18 cellular contexts compared by ENCODE assay signal in the genomic region with DNA sequence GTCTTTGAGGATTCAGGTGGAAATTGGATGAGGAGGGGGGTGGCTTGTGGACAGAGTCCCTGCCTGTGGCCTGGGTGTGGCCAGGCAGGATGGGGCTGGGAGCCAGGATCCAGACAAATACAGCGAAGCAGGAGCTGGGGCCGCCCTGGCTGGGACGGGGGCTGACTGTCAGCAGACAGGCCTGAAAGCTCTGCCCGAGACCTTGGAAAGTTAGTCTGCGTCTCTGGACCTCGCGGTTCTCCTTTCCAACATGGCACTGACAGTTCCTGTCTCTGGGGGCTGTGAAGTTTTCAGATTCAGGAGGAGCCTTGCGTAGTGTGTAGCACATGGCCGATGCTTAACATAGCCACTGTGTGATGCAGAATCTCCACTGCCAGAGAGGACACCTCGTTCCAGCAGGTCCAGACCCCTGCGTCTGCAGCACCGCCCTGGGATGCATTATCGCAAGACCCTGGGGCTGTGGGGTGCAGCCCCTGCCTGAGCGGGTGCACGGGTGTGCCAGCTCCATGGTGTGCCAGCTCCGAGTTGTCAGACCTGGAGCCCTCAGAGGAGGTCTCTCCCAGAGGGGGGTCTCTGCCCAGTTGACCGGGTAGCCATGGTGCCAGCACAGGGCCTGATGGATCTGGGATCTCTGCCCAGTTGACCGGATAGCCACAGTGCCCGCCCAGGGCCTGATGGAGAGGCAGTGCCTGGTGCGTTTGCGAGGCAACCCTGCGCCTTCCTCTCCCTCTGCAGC.
"Had no signal": no experiment of that assay in that cellular context is flagged by ENCODE, and none has a peak within 500 bp of the region (broad histone marks: within the 10 kb centered on the region; RNA-seq: fewer than 3 reads in every experiment).

No MANE protein-coding gene starts in this region.

- H3K27ac ChIP-seq: body of pancreas, epithelial cell of prostate, prostate gland, SJCRH30, WERI-Rb-1 had no signal

- DNase-seq: activated CD4-positive, alpha-beta T cell treated with anti-CD3 and anti-CD28 coated beads for 36 hours; activated CD8-positive, alpha-beta T cell treated with anti-CD3 and anti-CD28 coated beads for 36 hours; activated effector memory CD4-positive, alpha-beta T cell treated with Interleukin-2 at 50 U/mL for 16 hours; activated T-cell treated with anti-CD3 and anti-CD28 coated beads, Interleukin-2, amount 50 U/mL, for 4 hours; amniotic stem cell; central memory CD4-positive, alpha-beta T cell; effector memory CD8-positive, alpha-beta T cell; hippocampal formation; nephron progenitor cell; SJCRH30; stimulated activated CD4-positive, alpha-beta T cell treated with anti-CD3 and anti-CD28 coated beads, Interleukin-2, amount 100 ng/mL, for 48 hours; stimulated activated naive B cell treated with anti-CD40 and anti-IgM and Interleukin-4, amounts not matched to agents 10 μg/mL and 1 μg/mL and 100 μg/mL, for 72 hours; T-helper 17 cell; trophoblast cell; WERI-Rb-1 had no signal

- H3K36me3 ChIP-seq: prostate gland had no signal

- ATAC-seq: activated CD4-positive, alpha-beta T cell treated with anti-CD3 and anti-CD28 coated beads for 36 hours; activated CD8-positive, alpha-beta T cell treated with anti-CD3 and anti-CD28 coated beads for 36 hours; activated T-cell treated with anti-CD3 and anti-CD28 coated beads, Interleukin-2, amount 50 U/mL, for 4 hours; body of pancreas; effector memory CD8-positive, alpha-beta T cell; stimulated activated naive B cell treated with anti-CD40 and anti-IgM and Interleukin-4, amounts not matched to agents 10 μg/mL and 1 μg/mL and 100 μg/mL, for 72 hours; T-helper 17 cell had no signal

- H3K4me3 ChIP-seq: body of pancreas, prostate gland, SJCRH30 had no signal

- H3K9me3 ChIP-seq: body of pancreas, prostate gland, SJCRH30 had no signal

- H3K4me1 ChIP-seq: prostate gland had no signal

- H3K27me3 ChIP-seq: body of pancreas, SJCRH30 had no signal
